11 cellular contexts compared by ENCODE assay signal in the genomic region with DNA sequence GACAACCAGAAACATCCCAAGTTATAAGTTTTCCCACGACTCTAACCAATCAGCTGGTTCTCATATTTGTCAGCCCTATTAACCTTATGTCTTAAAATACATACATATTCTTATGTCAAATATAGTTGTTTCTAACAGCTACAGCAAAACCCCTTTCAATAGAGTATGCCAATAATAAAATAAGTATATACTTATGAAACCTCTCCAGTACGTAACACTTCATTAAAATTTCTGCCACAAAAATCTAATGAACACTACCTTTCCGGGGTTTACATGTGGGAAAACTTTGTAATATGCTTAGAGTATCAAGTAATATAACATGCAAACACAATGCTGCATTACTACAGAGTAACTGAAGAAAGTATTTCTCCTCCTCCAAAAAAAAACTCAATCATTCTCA. TPM values are rescaled to one million over a fixed set of nuclear protein-coding genes. Genes with fewer than 3 reads are reported as not detected.
DNase-seq lines count a peak whose midpoint lies in the region; ATAC-seq and TF ChIP-seq lines count a peak whose summit lies in the region.
"Had no signal": no experiment of that assay in that cellular context is flagged by ENCODE, and none has a peak within 500 bp of the region (broad histone marks: within the 10 kb centered on the region; RNA-seq: fewer than 3 reads in every experiment).

No MANE protein-coding gene starts in this region.

- TF ChIP-seq EP300 in sigmoid colon (IDR thresholded peaks at IDR 0.05): no peak

- DNase-seq in GM06990 (ENCODE audit: extremely low read depth, insufficient read length) (no peak), SJSA1 (ENCODE audit: low read depth in 1 of 2, low spot score in 2 of 2) (no peak), fibroblast of villous mesenchyme (ENCODE audit: low read depth) (no peak), sigmoid colon (no peak), NOMO-1 treated with DMSO at 0.1 percent for 48 hours (lab: John Stamatoyannopoulos, UW; ENCODE audit: unreplicated experiment) (no peak)
- DNase-seq: SHP77 treated with DMSO at 0.1 percent for 48 hours had no signal

- H3K4me3 ChIP-seq in GM06990 (replicated peaks; ENCODE audit: low read depth, low read length): peak overlapping the region; percentile 73
- peak overlapping the region; percentile 76 for H3K4me3 ChIP-seq in SJSA1
- peak overlapping the region; percentile 93 for H3K4me3 ChIP-seq in fibroblast of villous mesenchyme (ENCODE audit: low read depth, low read length)
- H3K4me3 ChIP-seq in sigmoid colon: peak overlapping the region; percentile 63 to 81 (median 72)

- H3K9me3 ChIP-seq in SJSA1 (replicated peaks) (no peaks in the 10 kb centered on the region), sigmoid colon (no peaks in the 10 kb centered on the region)
- H3K9me3 ChIP-seq: adrenal gland had no signal

- H3K4me1 ChIP-seq in SJSA1 (replicated peaks) (peaks cover 9% of the 10 kb centered on the region), sigmoid colon (peaks cover 0 to 24% (median 13%) of the 10 kb centered on the region in 4 donors)

- no peak for TF ChIP-seq POLR2A in sigmoid colon (IDR thresholded peaks at IDR 0.05)

- 24 to 51% methylated on average over 3 of the region's 3 CpGs for WGBS in sigmoid colon, 2 donors

- ATAC-seq in HG03097 (IDR thresholded peaks at IDR 0.05; ENCODE audit: low FRiP score, unreplicated experiment) (no peak), HG03095 (IDR thresholded peaks at IDR 0.05; ENCODE audit: unreplicated experiment) (no peak), HG02885 (IDR thresholded peaks at IDR 0.05; ENCODE audit: poor library complexity, unreplicated experiment) (no peak)

- H3K27ac ChIP-seq in SJSA1 (no peak overlapping the region), sigmoid colon (peak overlapping the region; percentile 95 to 99 (median 97))
- H3K27ac ChIP-seq: HL-60 had no signal

- intact Hi-C loops in sigmoid colon (cut with DNase I): loop anchor here (5.0 to 10.0 kb wide), 4 partner anchors 67 to 220 kb away; no protein-coding TSS in a partner anchor

- no peak for TF ChIP-seq CTCF in GM06990 (IDR thresholded peaks at IDR 0.05; ENCODE audit: insufficient read depth, low read length, poor library complexity, severe bottlenecking)
- TF ChIP-seq CTCF in fibroblast of villous mesenchyme (IDR thresholded peaks at IDR 0.05; ENCODE audit: insufficient read depth, low read depth, low read length): no peak
- no peak for TF ChIP-seq CTCF in sigmoid colon (IDR thresholded peaks at IDR 0.05)

- H3K36me3 ChIP-seq in GM06990 (ENCODE audit: control insufficient read depth, insufficient read depth, low read length) (no peaks in the 10 kb centered on the region), SJSA1 (0 out of 2 replicates have a peak, but pooled peaks cover 3% of the 10 kb centered on the region), sigmoid colon (no peaks in the 10 kb centered on the region)
- H3K36me3 ChIP-seq: adrenal gland had no signal

- H3K27me3 ChIP-seq in GM06990 (replicated peaks; ENCODE audit: control insufficient read depth, insufficient read depth, low read length): no peaks in the 10 kb centered on the region
- no peaks in the 10 kb centered on the region for H3K27me3 ChIP-seq in SJSA1 (replicated peaks)
- no peaks in the 10 kb centered on the region for H3K27me3 ChIP-seq in sigmoid colon
- H3K27me3 ChIP-seq: adrenal gland had no signal

RNA-seq across cellular contexts. Expression of a gene that starts 1.8 kb away (rescaled TPM):
- total RNA-seq in SJSA1 (2014; rRNA removed; shearing (Covaris generic)): 25.2 and 31.3 TPM in 2 replicates
- total RNA-seq in fibroblast of villous mesenchyme (50.1 and 50.3 TPM in 2 replicates), sigmoid colon (10 to 100 TPM; 36.0 to 55.1 (median 41.6) TPM)
- polyA plus RNA-seq in sigmoid colon: 1 to 10 TPM; 1.8 to 7.2 (median 4.8) TPM
